Comparison of ENCODE assay signal across 29 cellular contexts in the genomic region with DNA sequence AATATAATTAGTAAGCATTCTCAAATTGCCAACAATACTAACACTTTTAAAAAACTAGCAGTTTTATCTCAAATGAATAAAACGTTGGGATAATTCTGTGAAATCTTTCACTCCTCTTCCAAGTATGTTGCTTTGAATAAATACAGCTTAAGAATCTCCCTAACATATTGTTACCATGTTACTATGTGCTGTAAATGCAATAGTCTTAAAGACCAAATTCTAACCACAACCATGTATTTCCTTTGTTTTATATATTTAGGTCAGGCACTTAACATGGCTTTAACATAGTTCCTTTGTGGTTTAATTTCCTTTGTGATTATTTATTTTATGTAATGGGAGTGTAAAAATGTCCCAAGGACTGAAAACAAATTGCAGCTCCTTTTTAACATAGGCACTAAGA.
"Had no signal": no experiment of that assay in that cellular context is flagged by ENCODE, and none has a peak within 500 bp of the region (broad histone marks: within the 10 kb centered on the region; RNA-seq: fewer than 3 reads in every experiment).

No MANE protein-coding gene starts in this region.

- H3K9ac ChIP-seq: parathyroid adenoma had no signal

- FAIRE-seq: keratinocyte had no signal

- H3K27ac Mint-ChIP-seq: naive thymus-derived CD8-positive, alpha-beta T cell; nephron; progenitor cell of endocrine pancreas; stimulated activated naive B cell treated with anti-CD40 and anti-IgM and Interleukin-4, amounts not matched to agents 10 μg/mL and 1 μg/mL and 100 μg/mL, for 72 hours had no signal

- DNase-seq: hippocampal formation; kidney glomerular epithelial cell; left cardiac atrium; left ventricle myocardium superior; lower lobe of right lung; mammary epithelial cell; mesenchymal stem cell; naive thymus-derived CD8-positive, alpha-beta T cell; occipital lobe; right lobe of liver; stimulated activated CD4-positive, alpha-beta T cell treated with anti-CD3 and anti-CD28 coated beads, Interleukin-12 subunit alpha, Interleukin-12 subunit beta, amount 100 ng/mL, for 4 hours; stimulated activated CD4-positive, alpha-beta T cell treated with anti-CD3 and anti-CD28 coated beads, Interleukin-15, amount 100 ng/mL, for 24 hours; stimulated activated CD4-positive, alpha-beta T cell treated with anti-CD3 and anti-CD28 coated beads, Interleukin-2, amount 100 ng/mL, for 24 hours; stimulated activated CD4-positive, alpha-beta T cell treated with anti-CD3 and anti-CD28 coated beads, Interleukin-4, amount 100 ng/mL, for 1 hour; stimulated activated naive B cell treated with anti-CD40 and anti-IgM and Interleukin-4, amounts not matched to agents 10 μg/mL and 1 μg/mL and 100 μg/mL, for 72 hours; stimulated activated naive CD8-positive, alpha-beta T cell treated with anti-CD3 and anti-CD28 coated beads, Interleukin-15, Interleukin-2, amounts not matched to agents 100 U/mL and 50 U/mL, for 24 hours; stomach; testis; thyroid gland; transverse colon; upper lobe of left lung had no signal

- H3K4me3 ChIP-seq: lower lobe of right lung, right atrium auricular region, right lobe of liver, stomach, testis, thyroid gland, transverse colon, upper lobe of left lung had no signal

- H3K4me1 Mint-ChIP-seq: naive thymus-derived CD8-positive, alpha-beta T cell; stimulated activated naive B cell treated with anti-CD40 and anti-IgM and Interleukin-4, amounts not matched to agents 10 μg/mL and 1 μg/mL and 100 μg/mL, for 72 hours had no signal

- H3K27me3 Mint-ChIP-seq: progenitor cell of endocrine pancreas; stimulated activated naive B cell treated with anti-CD40 and anti-IgM and Interleukin-4, amounts not matched to agents 10 μg/mL and 1 μg/mL and 100 μg/mL, for 72 hours had no signal

- H3K27me3 ChIP-seq: neutrophil, right atrium auricular region, right lobe of liver, stomach, testis, thyroid gland, transverse colon, upper lobe of left lung had no signal

- H3K36me3 ChIP-seq: lower lobe of right lung, neutrophil, right atrium auricular region, right lobe of liver, stomach, thyroid gland, transverse colon, upper lobe of left lung had no signal

- H3K9me3 ChIP-seq: lower lobe of right lung, neutrophil, right atrium auricular region, right lobe of liver, stomach, testis, thyroid gland, transverse colon, upper lobe of left lung had no signal

- H3K27ac ChIP-seq: lower lobe of right lung, neutrophil, parathyroid adenoma, right atrium auricular region, right lobe of liver, stomach, testis, thyroid gland, transverse colon, upper lobe of left lung had no signal

- H3K4me1 ChIP-seq: lower lobe of right lung, parathyroid adenoma, right atrium auricular region, right lobe of liver, stomach, testis, thyroid gland, transverse colon, upper lobe of left lung had no signal

- H2AFZ ChIP-seq: parathyroid adenoma had no signal

- ATAC-seq: left cardiac atrium; left lobe of liver; left ventricle myocardium superior; lower lobe of right lung; naive thymus-derived CD8-positive, alpha-beta T cell; right lobe of liver; stimulated activated naive B cell treated with anti-CD40 and anti-IgM and Interleukin-4, amounts not matched to agents 10 μg/mL and 1 μg/mL and 100 μg/mL, for 72 hours; stimulated activated naive CD8-positive, alpha-beta T cell treated with anti-CD3 and anti-CD28 coated beads, Interleukin-15, Interleukin-2, amounts not matched to agents 100 U/mL and 50 U/mL, for 24 hours had no signal

- H3K79me2 ChIP-seq: parathyroid adenoma had no signal

- H3K4me3 Mint-ChIP-seq: naive thymus-derived CD8-positive, alpha-beta T cell; nephron; neural crest cell; stimulated activated naive B cell treated with anti-CD40 and anti-IgM and Interleukin-4, amounts not matched to agents 10 μg/mL and 1 μg/mL and 100 μg/mL, for 72 hours had no signal
